ENCODE assay signal across 16 cellular contexts in genomic region chr2:198100323-198100722, GRCh38.
A peak's percentile ranks its signal among the peaks of the same experiment; 100 is the strongest.
DNase-seq lines count a peak whose midpoint lies in the region; ATAC-seq and TF ChIP-seq lines count a peak whose summit lies in the region.
"Had no signal": no experiment of that assay in that cellular context is flagged by ENCODE, and none has a peak within 500 bp of the region (broad histone marks: within the 10 kb centered on the region; RNA-seq: fewer than 3 reads in every experiment).

No MANE protein-coding gene starts in this region.

- H3K4me3 ChIP-seq in AG09309 (ENCODE audit: control insufficient read depth, low read depth, low read length) (no peak overlapping the region), mammary epithelial cell (replicated peaks in 1 of 3; ENCODE audit: insufficient read depth in 1 of 3, low read depth in 2 of 3, low read length in 3 of 3) (no peak overlapping the region), lung (no peak overlapping the region)
- no peak overlapping the region for H3K4me3 ChIP-seq in CD4-positive, alpha-beta memory T cell (ENCODE audit: low read length in 2 of 2)
- H3K4me3 ChIP-seq: thyroid gland had no signal

- no peaks in the 10 kb centered on the region for H3K36me3 ChIP-seq in mammary epithelial cell (ENCODE audit: insufficient read depth, low read length)
- H3K36me3 ChIP-seq in lung (ENCODE audit: control insufficient read depth in 2 of 2, insufficient read depth in 2 of 2, low read length in 2 of 2), result peaks cover 1 to 14% of the 10 kb centered on the region in 2 donors
- no peaks in the 10 kb centered on the region for H3K36me3 ChIP-seq in CD4-positive, alpha-beta memory T cell (ENCODE audit: insufficient read depth, low read length)
- H3K36me3 ChIP-seq: thyroid gland had no signal

- intact Hi-C loops in mammary epithelial cell (cut with micrococcal nuclease) (no loop called here), CD14-positive monocyte (cut with micrococcal nuclease) (no loop called here)
- intact Hi-C loops in CD4-positive, alpha-beta memory T cell (cut with micrococcal nuclease), result no loop called here

- H3K27me3 ChIP-seq in mammary epithelial cell (ENCODE audit: insufficient read depth, low read length), result no peaks in the 10 kb centered on the region
- H3K27me3 ChIP-seq in lung (ENCODE audit: control insufficient read depth, insufficient read depth), result no peaks in the 10 kb centered on the region
- no peaks in the 10 kb centered on the region for H3K27me3 ChIP-seq in CD4-positive, alpha-beta memory T cell (ENCODE audit: insufficient read depth, low read length)
- H3K27me3 ChIP-seq: thyroid gland had no signal

- H3K4me1 ChIP-seq in mammary epithelial cell (ENCODE audit: insufficient read depth, low read length), result no peaks in the 10 kb centered on the region
- peaks cover 0 to 24% of the 10 kb centered on the region in 2 donors for H3K4me1 ChIP-seq in lung (ENCODE audit: control insufficient read depth in 2 of 2, insufficient read depth in 2 of 2, low read length in 2 of 2)
- no peaks in the 10 kb centered on the region for H3K4me1 ChIP-seq in CD4-positive, alpha-beta memory T cell (ENCODE audit: insufficient read depth, low read length)
- H3K4me1 ChIP-seq: thyroid gland had no signal

- no peaks in the 10 kb centered on the region for H4K20me1 ChIP-seq in mammary epithelial cell (ENCODE audit: insufficient read depth, low read length)

- no peak overlapping the region for H3K4me2 ChIP-seq in mammary epithelial cell (ENCODE audit: insufficient read depth, low read depth, low read length)

- peak; percentile 31 for ATAC-seq in HG02885 (IDR thresholded peaks at IDR 0.05; ENCODE audit: poor library complexity, unreplicated experiment)
- peak; percentile 47 for ATAC-seq in lung (ENCODE audit: insufficient read depth, low FRiP score)
- no peak for ATAC-seq in GM19328 (IDR thresholded peaks at IDR 0.05; ENCODE audit: unreplicated experiment)
- ATAC-seq: activated naive CD8-positive, alpha-beta T cell treated with anti-CD3 and anti-CD28 coated beads, Interleukin-2, amount 50 U/mL, for 24 hours had no signal

- POLR2A ChIA-PET in CD4-positive, alpha-beta memory T cell (lab: Charles Lee; ENCODE audit: partially characterized antibody), result no interaction called here

- TF ChIP-seq CTCF in AG09309 (IDR thresholded peaks at IDR 0.05; ENCODE audit: control insufficient read depth, insufficient read depth, low read depth, low read length, missing control alignments) (no peak), mammary epithelial cell (conservative IDR thresholded peaks at IDR 0.05 in 1 of 2, IDR thresholded peaks at IDR 0.05 in 1 of 2; ENCODE audit: extremely low read depth in 1 of 2, insufficient read depth in 1 of 2, low read depth in 1 of 2, low read length in 2 of 2) (no peak), lung (IDR thresholded peaks at IDR 0.05; ENCODE audit: control extremely low read depth, extremely low read depth) (no peak), CD14-positive monocyte (IDR thresholded peaks at IDR 0.05) (no peak)

- peak overlapping the region in 1 of 7 donors; percentile 53 for H3K27ac Mint-ChIP-seq in CD4-positive, alpha-beta memory T cell
- peak overlapping the region in 2 of 7 donors; percentile 3 to 30 for H3K27ac Mint-ChIP-seq in CD14-positive monocyte
- H3K27ac Mint-ChIP-seq: activated naive CD8-positive, alpha-beta T cell treated with anti-CD3 and anti-CD28 coated beads, Interleukin-2, amount 50 U/mL, for 24 hours had no signal

- H3K27me3 Mint-ChIP-seq in CD4-positive, alpha-beta memory T cell, result no peaks in the 10 kb centered on the region
- peaks cover 0 to 2% (median 1%) of the 10 kb centered on the region in 3 donors for H3K27me3 Mint-ChIP-seq in CD14-positive monocyte (ENCODE audit: low read depth in 3 of 3)
- H3K27me3 Mint-ChIP-seq: activated naive CD8-positive, alpha-beta T cell treated with anti-CD3 and anti-CD28 coated beads, Interleukin-2, amount 50 U/mL, for 24 hours had no signal

- peaks cover 0 to 1% (median 0%) of the 10 kb centered on the region in 4 donors for H3K4me1 Mint-ChIP-seq in CD4-positive, alpha-beta memory T cell
- peaks cover 5% of the 10 kb centered on the region for H3K4me1 Mint-ChIP-seq in CD14-positive monocyte

- DNase-seq in AG09309 (ENCODE audit: low read depth), result peak; percentile 23
- DNase-seq in mammary epithelial cell, result peak; percentile 15
- DNase-seq in lung (ENCODE audit: low spot score), result no peak
- DNase-seq in CD4-positive, alpha-beta memory T cell, result no peak
- no peak for DNase-seq in CD14-positive monocyte (ENCODE audit: low spot score)
- no peak for DNase-seq in anterior cingulate cortex (lab: John Stamatoyannopoulos, UW)
- DNase-seq: activated naive CD8-positive, alpha-beta T cell treated with anti-CD3 and anti-CD28 coated beads, Interleukin-2, amount 50 U/mL, for 24 hours; cortex of kidney; midbrain; NCI-H1105 treated with DMSO at 0.1 percent for 48 hours; NCI-H226; occipital lobe; stimulated activated CD4-positive, alpha-beta T cell treated with anti-CD3 and anti-CD28 coated beads, Interleukin-12 subunit alpha, Interleukin-12 subunit beta, amount 100 ng/mL, for 4 hours; thyroid gland had no signal

- no peak overlapping the region for H3K9ac ChIP-seq in mammary epithelial cell (ENCODE audit: insufficient read depth, low read length)

- H3K79me2 ChIP-seq in mammary epithelial cell (ENCODE audit: insufficient read depth, low read length), result no peaks in the 10 kb centered on the region

- WGBS in mammary epithelial cell (ENCODE audit: low coverage, missing lambda C conversion rate), result 67% methylated on average over 1 of the region's 1 CpG
- WGBS in lung, 2 donors, result 66 to 90% methylated on average over 1 of the region's 1 CpG

- peaks cover 32 to 65% of the 10 kb centered on the region in 2 donors for H3K36me3 Mint-ChIP-seq in CD4-positive, alpha-beta memory T cell
- H3K36me3 Mint-ChIP-seq in CD14-positive monocyte, result peaks cover 2 to 6% of the 10 kb centered on the region in 2 donors

- H3K9me3 ChIP-seq in mammary epithelial cell (replicated peaks; ENCODE audit: insufficient read depth, low read length) (no peaks in the 10 kb centered on the region), lung (ENCODE audit: control insufficient read depth in 2 of 2, insufficient read depth in 1 of 2, low read length in 1 of 2) (no peaks in the 10 kb centered on the region)
- no peaks in the 10 kb centered on the region for H3K9me3 ChIP-seq in CD4-positive, alpha-beta memory T cell (ENCODE audit: control insufficient read depth in 1 of 2, low read length in 2 of 2)
- H3K9me3 ChIP-seq: thyroid gland had no signal

- H3K27ac ChIP-seq in mammary epithelial cell (ENCODE audit: insufficient read depth, low read depth, low read length) (no peak overlapping the region), lung (ENCODE audit: low read depth in 1 of 2, low read length in 1 of 2) (no peak overlapping the region)
- H3K27ac ChIP-seq in CD4-positive, alpha-beta memory T cell (ENCODE audit: low read depth, low read length), result no peak overlapping the region
- H3K27ac ChIP-seq: thyroid gland had no signal

- CTCF ChIA-PET in mammary epithelial cell (lab: Charles Lee; ENCODE audit: low non-redundant PET), result no interaction called here
- CTCF ChIA-PET in CD4-positive, alpha-beta memory T cell (lab: Charles Lee; ENCODE audit: partially characterized antibody), result no interaction called here

- H2AFZ ChIP-seq in mammary epithelial cell (ENCODE audit: low read depth, low read length), result no peak overlapping the region

- in situ Hi-C loops in mammary epithelial cell (cut with MboI; ENCODE audit: low sequenced_read_pairs in 2 of 2), result no loop called here

- no TSS peak for BruUV-seq in mammary epithelial cell (replicated peaks; lab: Mats Ljungman, UMichigan)

- H3K4me3 Mint-ChIP-seq in CD4-positive, alpha-beta memory T cell, result no peak overlapping the region
- no peak overlapping the region for H3K4me3 Mint-ChIP-seq in CD14-positive monocyte
- H3K4me3 Mint-ChIP-seq: activated naive CD8-positive, alpha-beta T cell treated with anti-CD3 and anti-CD28 coated beads, Interleukin-2, amount 50 U/mL, for 24 hours had no signal

- dilution Hi-C loops in mammary epithelial cell (cut with HindIII; ENCODE audit: low sequenced_read_pairs), result no loop called here

- H3K9me3 Mint-ChIP-seq in CD4-positive, alpha-beta memory T cell, result no peaks in the 10 kb centered on the region
- H3K9me3 Mint-ChIP-seq in CD14-positive monocyte, result peaks cover 0 to 2% (median 0%) of the 10 kb centered on the region in 7 donors
- H3K9me3 Mint-ChIP-seq: activated naive CD8-positive, alpha-beta T cell treated with anti-CD3 and anti-CD28 coated beads, Interleukin-2, amount 50 U/mL, for 24 hours had no signal

Comparison
In these comparisons a context has a peak if more than half of its experiments do, and no peak if none do; other contexts are left out.
1. DNase-seq: peak in AG09309 (single experiment) and mammary epithelial cell (single experiment); none in lung (single experiment), CD4-positive, alpha-beta memory T cell (0 of 5), CD14-positive monocyte (single experiment) and anterior cingulate cortex (0 of 58).